33 cellular contexts compared by ENCODE assay signal in the genomic region with DNA sequence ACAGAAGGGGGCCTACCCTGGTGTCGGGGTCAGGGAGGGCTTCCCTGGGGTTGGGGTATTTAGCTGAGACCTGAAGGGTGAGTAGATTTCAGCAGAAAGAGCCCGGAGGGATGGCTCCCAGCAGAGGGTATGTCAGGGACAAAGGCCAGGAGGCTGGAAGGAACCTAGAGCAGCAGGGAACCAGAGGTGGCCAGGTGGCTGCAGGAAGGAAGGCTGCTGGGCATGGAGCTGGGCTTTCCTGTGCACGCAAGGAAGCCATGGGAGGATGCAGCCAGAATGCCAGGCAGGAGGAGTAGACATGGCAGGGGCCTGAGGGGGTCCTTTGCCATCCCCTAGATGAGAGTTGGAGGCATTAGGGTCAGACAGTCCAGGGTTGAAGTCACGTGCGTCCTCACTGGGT. TPM values are rescaled to one million over a fixed set of nuclear protein-coding genes. Genes with fewer than 3 reads are reported as not detected.
"Had no signal": no experiment of that assay in that cellular context is flagged by ENCODE, and none has a peak within 500 bp of the region (broad histone marks: within the 10 kb centered on the region; RNA-seq: fewer than 3 reads in every experiment).

No MANE protein-coding gene starts in this region.

- H3K4me1 ChIP-seq: foreskin keratinocyte had no signal

- H3K9me3 ChIP-seq: ascending aorta, breast epithelium, esophagus muscularis mucosa, gastrocnemius medialis, heart left ventricle had no signal

- H3K27ac ChIP-seq: cardiac muscle cell, foreskin keratinocyte, gastrocnemius medialis, heart left ventricle, WERI-Rb-1 had no signal

- H3K36me3 ChIP-seq: breast epithelium, gastrocnemius medialis, WERI-Rb-1 had no signal

- H3K4me3 ChIP-seq: ascending aorta, breast epithelium, cardiac muscle cell, esophagus muscularis mucosa, gastrocnemius medialis, heart left ventricle had no signal

- ATAC-seq: activated CD4-positive, alpha-beta T cell treated with anti-CD3 and anti-CD28 coated beads for 36 hours; activated CD8-positive, alpha-beta T cell treated with anti-CD3 and anti-CD28 coated beads, Interleukin-2, amount 10 ng/mL, durations not matched to agents 7 days and 5 days; activated naive CD4-positive, alpha-beta T cell treated with anti-CD3 and anti-CD28 coated beads, Interleukin-2, amount 50 U/mL, for 72 hours; activated T-cell treated with anti-CD3 and anti-CD28 coated beads, Interleukin-2, amount 50 U/mL, for 72 hours; effector memory CD8-positive, alpha-beta T cell; foreskin keratinocyte; gastrocnemius medialis; T-helper 17 cell had no signal

- H3K27me3 ChIP-seq: ascending aorta, breast epithelium, cardiac muscle cell, esophagus muscularis mucosa, foreskin keratinocyte, gastrocnemius medialis, heart left ventricle had no signal

- DNase-seq: activated CD4-positive, alpha-beta memory T cell treated with anti-CD3 and anti-CD28 coated beads for 36 hours; activated CD4-positive, alpha-beta T cell treated with anti-CD3 and anti-CD28 coated beads for 36 hours; activated CD4-positive, alpha-beta T cell treated with anti-CD3 and anti-CD28 coated beads, Interleukin-2, amount 10 ng/mL, durations not matched to agents 24 days and 14 days; activated CD4-positive, CD25-positive, alpha-beta regulatory T cell; activated CD4-positive, CD25-positive, alpha-beta regulatory T cell treated with anti-CD3 and anti-CD28 coated beads, Interleukin-2, amount 50 U/mL, for 72 hours; activated CD8-positive, alpha-beta memory T cell treated with anti-CD3 and anti-CD28 coated beads, Interleukin-2, amount 50 U/mL, for 48 hours; activated CD8-positive, alpha-beta T cell treated with anti-CD3 and anti-CD28 coated beads, Interleukin-2, amount 10 ng/mL, durations not matched to agents 7 days and 5 days; activated gamma-delta T cell; activated naive CD4-positive, alpha-beta T cell; activated naive CD4-positive, alpha-beta T cell treated with anti-CD3 and anti-CD28 coated beads, Interleukin-2, amount 10 ng/mL, durations not matched to agents 7 days and 5 days; activated naive CD8-positive, alpha-beta T cell treated with anti-CD3 and anti-CD28 coated beads, Interleukin-2, amount 10 ng/mL, durations not matched to agents 7 days and 5 days; activated T-cell treated with anti-CD3 and anti-CD28 coated beads for 4 hours; activated T-cell treated with anti-CD3 and anti-CD28 coated beads, Interleukin-2, amount 50 U/mL, for 24 hours; activated T-cell treated with anti-CD3 and anti-CD28 coated beads, Interleukin-2, amount 50 U/mL, for 72 hours; central memory CD4-positive, alpha-beta T cell; cortex of kidney; dermis blood vessel endothelial cell; effector CD4-positive, alpha-beta T cell; effector memory CD8-positive, alpha-beta T cell; erythroblast; foreskin keratinocyte; gastrocnemius medialis; glutamatergic neuron; heart left ventricle; T-helper 1 cell; T-helper 17 cell; T1000; WERI-Rb-1 had no signal

RNA-seq across cellular contexts. Expression of a gene that starts 40.8 kb away (rescaled TPM):
- total RNA-seq: activated CD4-positive, alpha-beta T cell treated with anti-CD3 and anti-CD28 coated beads, Interleukin-2, amount 10 ng/mL, durations not matched to agents 24 days and 14 days; activated naive CD8-positive, alpha-beta T cell treated with anti-CD3 and anti-CD28 coated beads, Interleukin-2, amount 10 ng/mL, durations not matched to agents 7 days and 5 days had no signal
